ENCODE assay signal across 10 cellular contexts in the genomic region with DNA sequence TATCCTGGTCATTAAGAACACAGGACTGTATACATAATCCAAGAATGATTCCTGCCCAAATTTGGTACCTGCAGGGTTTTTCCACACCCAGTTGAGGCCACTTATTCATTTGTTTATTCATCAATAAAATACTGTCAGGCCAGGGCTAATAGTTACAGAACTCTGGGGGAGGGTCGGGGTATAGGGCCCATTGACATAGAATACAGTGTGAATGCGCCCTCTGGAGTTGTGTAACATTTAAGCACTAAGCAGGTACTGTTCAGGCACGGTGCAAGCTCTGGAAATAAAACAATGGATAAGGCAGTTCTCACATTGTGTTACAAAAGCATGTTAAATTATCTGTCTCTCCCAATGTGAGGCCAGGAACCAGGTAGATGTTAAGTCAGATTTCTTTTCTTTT. TPM values are rescaled to one million over a fixed set of nuclear protein-coding genes. Genes with fewer than 3 reads are reported as not detected.
DNase-seq lines count a peak whose midpoint lies in the region; ATAC-seq, FAIRE-seq and TF ChIP-seq lines count a peak whose summit lies in the region.
"Had no signal": no experiment of that assay in that cellular context is flagged by ENCODE, and none has a peak within 500 bp of the region (broad histone marks: within the 10 kb centered on the region; RNA-seq: fewer than 3 reads in every experiment).

No MANE protein-coding gene starts in this region.

- H3K27me3 ChIP-seq in GM12878 (replicated peaks in 1 of 2; ENCODE audit: control insufficient read depth in 2 of 2, insufficient read depth in 2 of 2, low read length in 1 of 2): no peaks in the 10 kb centered on the region

- no peak overlapping the region for H3K4me3 ChIP-seq in GM12865 (ENCODE audit: low read depth, low read length)
- no peak overlapping the region for H3K4me3 ChIP-seq in GM12878

- H2AFZ ChIP-seq in GM12878 (ENCODE audit: control insufficient read depth, low read depth, low read length): no peak overlapping the region

- POLR2A ChIA-PET in GM12878 (lab: Charles Lee): no interaction called here

- TF ChIP-seq CTCF in GM12865 (IDR thresholded peaks at IDR 0.05; ENCODE audit: insufficient read depth, low read depth, low read length, missing control alignments) (peak; percentile 7), GM12878 (IDR thresholded peaks at IDR 0.05 in 2 of 3, conservative IDR thresholded peaks at IDR 0.05 in 1 of 3; ENCODE audit: control insufficient read depth in 2 of 3, extremely low read depth in 1 of 3, insufficient read depth in 1 of 3, low read depth in 3 of 3, low read length in 3 of 3) (peak in 2 of 3 experiments; percentile 29 to 34; a peak in 2 of 6 replicates)

- WGBS in GM12878 (ENCODE audit: insufficient coverage, insufficient replicate concordance, low lambda C conversion rate, missing lambda C conversion rate): 28% methylated on average over 3 of the region's 3 CpGs

- intact Hi-C loops in GM12878 (cut with micrococcal nuclease; ENCODE audit: unreplicated experiment): no loop called here

- in situ Hi-C loops in ACHN (cut with HindIII; ENCODE audit: low pct_ligation_motif_present, low pct_unique_long_range_greater_than_20kb, low sequenced_read_pairs): no loop called here
- in situ Hi-C loops in GM12878 (cut with MboI): no loop called here

- no peak for FAIRE-seq in GM12878 (lab: Jason Lieb, UNC)
- FAIRE-seq: keratinocyte had no signal

- H4K20me1 ChIP-seq in GM12878 (ENCODE audit: control insufficient read depth, insufficient read depth): no peaks in the 10 kb centered on the region

- H3K4me1 ChIP-seq in GM12878 (ENCODE audit: control insufficient read depth, insufficient read depth, low read length): no peaks in the 10 kb centered on the region

- DNase-seq in ACHN (peak; percentile 13), GM12865 (ENCODE audit: low read depth) (peak; percentile 24), NCI-H146 (lab: John Stamatoyannopoulos, UW) (peak; percentile 82), GM12878 (ENCODE audit: low read depth, low spot score) (no peak), mucosa of gallbladder (ENCODE audit: low spot score) (no peak)
- no peak for DNase-seq in stimulated activated naive CD4-positive, alpha-beta T cell treated with Interleukin-2 at 50 U/mL for 16 hours (lab: John Stamatoyannopoulos, UW)
- DNase-seq in effector CD4-positive, alpha-beta T cell: no peak
- DNase-seq: activated T-cell treated with anti-CD3 and anti-CD28 coated beads, Interleukin-2, amount 50 U/mL, for 72 hours had no signal

- H3K27ac ChIP-seq in GM12878 (ENCODE audit: control insufficient read depth, insufficient read depth): no peak overlapping the region

- peak; percentile 88 for ATAC-seq in GM12878
- no peak for ATAC-seq in GM19397 (IDR thresholded peaks at IDR 0.05; ENCODE audit: unreplicated experiment)

- no peaks in the 10 kb centered on the region for H3K79me2 ChIP-seq in GM12878 (ENCODE audit: control insufficient read depth, insufficient read depth, low read length)

- no peak overlapping the region for H3K4me2 ChIP-seq in GM12878 (ENCODE audit: control insufficient read depth, insufficient read depth)

- BruUV-seq in GM12878 (replicated peaks; lab: Mats Ljungman, UMichigan): no TSS peak

- CTCF ChIA-PET in GM12878 (lab: Yijun Ruan, JAX): interaction anchor here (0.6 to 1.9 kb wide), 4 partner anchors 11 to 179 kb away, joined by 3 to 9 read pairs (median 4); no protein-coding TSS in a partner anchor

- SMC1A ChIA-PET in GM12878 (lab: Charles Lee; ENCODE audit: uncharacterized antibody, unreplicated experiment): interaction anchor here (1.2 kb wide), 1 partner anchor 179 kb away, joined by 5 read pairs; no protein-coding TSS in a partner anchor

- no peak for TF ChIP-seq POLR2A in GM12878 (IDR thresholded peaks at IDR 0.05; ENCODE audit: low read depth, low read length)

- no peak for TF ChIP-seq EP300 in GM12878 (IDR thresholded peaks at IDR 0.05; ENCODE audit: borderline replicate concordance in 1 of 2, control insufficient read depth in 1 of 2, low read depth in 2 of 2, low read length in 2 of 2)

- no peaks in the 10 kb centered on the region for H3K9me3 ChIP-seq in GM12878 (replicated peaks; ENCODE audit: control insufficient read depth, insufficient read depth, low read length)

- RAD21 ChIA-PET in GM12878 (lab: Charles Lee; ENCODE audit: unreplicated experiment): no interaction called here

- TF ChIP-seq RAD21 in GM12878 (IDR thresholded peaks at IDR 0.05; ENCODE audit: insufficient read depth, low read depth, low read length): peak; percentile 64

- H3K9ac ChIP-seq in GM12878 (ENCODE audit: control insufficient read depth, insufficient read depth, low read length): no peak overlapping the region

- H3K36me3 ChIP-seq in GM12878 (ENCODE audit: control insufficient read depth in 2 of 2, insufficient read depth in 2 of 2, low read length in 1 of 2): no peaks in the 10 kb centered on the region

TF ChIP-seq in GM12878, 131 proteins besides CTCF, POLR2A, EP300 and RAD21:
- TF ChIP-seq CREB1 (IDR thresholded peaks at IDR 0.05; ENCODE audit: low read depth): no peak
- peak; percentile 29; the same call in 1 of the 2 replicates for TF ChIP-seq SMC3 (IDR thresholded peaks at IDR 0.05; ENCODE audit: borderline replicate concordance, low read length)
- TF ChIP-seq, protein P1, sequence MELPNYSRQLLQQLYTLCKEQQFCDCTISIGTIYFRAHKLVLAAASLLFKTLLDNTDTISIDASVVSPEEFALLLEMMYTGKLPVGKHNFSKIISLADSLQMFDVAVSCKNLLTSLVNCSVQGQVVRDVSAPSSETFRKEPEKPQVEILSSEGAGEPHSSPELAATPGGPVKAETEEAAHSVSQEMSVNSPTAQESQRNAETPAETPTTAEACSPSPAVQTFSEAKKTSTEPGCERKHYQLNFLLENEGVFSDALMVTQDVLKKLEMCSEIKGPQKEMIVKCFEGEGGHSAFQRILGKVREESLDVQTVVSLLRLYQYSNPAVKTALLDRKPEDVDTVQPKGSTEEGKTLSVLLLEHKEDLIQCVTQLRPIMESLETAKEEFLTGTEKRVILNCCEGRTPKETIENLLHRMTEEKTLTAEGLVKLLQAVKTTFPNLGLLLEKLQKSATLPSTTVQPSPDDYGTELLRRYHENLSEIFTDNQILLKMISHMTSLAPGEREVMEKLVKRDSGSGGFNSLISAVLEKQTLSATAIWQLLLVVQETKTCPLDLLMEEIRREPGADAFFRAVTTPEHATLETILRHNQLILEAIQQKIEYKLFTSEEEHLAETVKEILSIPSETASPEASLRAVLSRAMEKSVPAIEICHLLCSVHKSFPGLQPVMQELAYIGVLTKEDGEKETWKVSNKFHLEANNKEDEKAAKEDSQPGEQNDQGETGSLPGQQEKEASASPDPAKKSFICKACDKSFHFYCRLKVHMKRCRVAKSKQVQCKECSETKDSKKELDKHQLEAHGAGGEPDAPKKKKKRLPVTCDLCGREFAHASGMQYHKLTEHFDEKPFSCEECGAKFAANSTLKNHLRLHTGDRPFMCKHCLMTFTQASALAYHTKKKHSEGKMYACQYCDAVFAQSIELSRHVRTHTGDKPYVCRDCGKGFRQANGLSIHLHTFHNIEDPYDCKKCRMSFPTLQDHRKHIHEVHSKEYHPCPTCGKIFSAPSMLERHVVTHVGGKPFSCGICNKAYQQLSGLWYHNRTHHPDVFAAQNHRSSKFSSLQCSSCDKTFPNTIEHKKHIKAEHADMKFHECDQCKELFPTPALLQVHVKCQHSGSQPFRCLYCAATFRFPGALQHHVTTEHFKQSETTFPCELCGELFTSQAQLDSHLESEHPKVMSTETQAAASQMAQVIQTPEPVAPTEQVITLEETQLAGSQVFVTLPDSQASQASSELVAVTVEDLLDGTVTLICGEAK (IDR thresholded peaks at IDR 0.05; ENCODE audit: borderline replicate concordance): no peak

RNA-seq across cellular contexts. Expression of gene LRBA, which starts 30.8 kb away (rescaled TPM):
- 574 and 578 TPM in 2 replicates for total RNA-seq in GM12878 (2013; cell fraction: nucleolus; rRNA removed)
- 75.5 and 89.8 TPM in 2 replicates for total RNA-seq in GM12878 (2014; rRNA removed)
- total RNA-seq in GM12878 (2014; rRNA removed; fragmentation: Illumina TruSeq; extraction: Trizol): 93.4 and 101 TPM in 2 replicates
- total RNA-seq in GM12878 (2021): 70.6 and 72.7 TPM in 2 replicates
- polyA plus RNA-seq in GM12878 (2011; ENCODE audit: low read depth): 40.5 TPM
- polyA plus RNA-seq in GM12878 (2011; rRNA removed): 74.6 and 82.6 TPM in 2 replicates
- polyA plus RNA-seq in GM12878 (2011; cell fraction: cytosol; rRNA removed): 71.9 and 79.6 TPM in 2 replicates
- 58.5 and 60.2 TPM in 2 replicates for polyA plus RNA-seq in GM12878 (2011; cell fraction: nucleus; rRNA removed)
- 39.6 and 45.7 TPM in 2 replicates for polyA plus RNA-seq in GM12878 (2012)
- polyA plus RNA-seq in GM12878 (2014; fragmentation: Illumina TruSeq; extraction: Trizol): 74.4 and 98.9 TPM in 2 replicates
- polyA plus RNA-seq in GM12878 (2014; fragmentation: Nextera tagmentation; extraction: Ambion mirVana): 10 to 100 TPM; 20.3 to 22.0 TPM
- polyA plus RNA-seq in GM12878 (2014; rRNA removed): 37.1 and 39.4 TPM in 2 replicates
- polyA plus RNA-seq in GM12878 (2016; fragmentation: Nextera tagmentation; extraction: Ambion mirVana): 10 to 100 TPM; 24.8 to 29.4 TPM
- polyA minus RNA-seq in GM12878 (2011; rRNA and poly(A)+ RNA removed): 433 TPM in 2 replicates
- polyA minus RNA-seq in GM12878 (2011; cell fraction: cytosol; rRNA and poly(A)+ RNA removed): 91.3 and 96.2 TPM in 2 replicates
- polyA minus RNA-seq in GM12878 (2011; cell fraction: nucleus; rRNA and poly(A)+ RNA removed): 384 and 542 TPM in 2 replicates
- 64.4 TPM for total RNA-seq in mucosa of gallbladder

RNA-seq across cellular contexts. Expression of gene RPS3A, which starts 53.5 kb away (rescaled TPM):
- total RNA-seq in GM12878 (2013; cell fraction: nucleolus; rRNA removed): 524 and 558 TPM in 2 replicates
- total RNA-seq in GM12878 (2014; rRNA removed) (2,490 and 2,970 TPM in 2 replicates), GM12878 (2014; rRNA removed; fragmentation: Illumina TruSeq; extraction: Trizol) (4,035 and 4,105 TPM in 2 replicates), GM12878 (2021) (2,962 and 3,106 TPM in 2 replicates), mucosa of gallbladder (1,287 TPM)
- 3,094 TPM for polyA plus RNA-seq in GM12878 (2011; ENCODE audit: low read depth)
- polyA plus RNA-seq in GM12878 (2011; rRNA removed) (5,827 and 8,647 TPM in 2 replicates), GM12878 (2014; fragmentation: Illumina TruSeq; extraction: Trizol) (3,671 and 4,649 TPM in 2 replicates), GM12878 (2014; fragmentation: Nextera tagmentation; extraction: Ambion mirVana) (1,000 to 10,000 TPM; 5,081 to 5,756 TPM), GM12878 (2014; rRNA removed) (2,593 and 3,382 TPM in 2 replicates), GM12878 (2016; fragmentation: Nextera tagmentation; extraction: Ambion mirVana) (1,000 to 10,000 TPM; 1,754 to 1,978 TPM)
- polyA plus RNA-seq in GM12878 (2011; cell fraction: cytosol; rRNA removed): 2,333 and 2,782 TPM in 2 replicates
- polyA plus RNA-seq in GM12878 (2011; cell fraction: nucleus; rRNA removed): 1,077 and 1,354 TPM in 2 replicates
- polyA plus RNA-seq in GM12878 (2012): 3,101 and 5,084 TPM in 2 replicates
- polyA minus RNA-seq in GM12878 (2011; rRNA and poly(A)+ RNA removed): 811 and 1,197 TPM in 2 replicates
- 428 and 462 TPM in 2 replicates for polyA minus RNA-seq in GM12878 (2011; cell fraction: cytosol; rRNA and poly(A)+ RNA removed)
- 147 and 155 TPM in 2 replicates for polyA minus RNA-seq in GM12878 (2011; cell fraction: nucleus; rRNA and poly(A)+ RNA removed)

Comparison
In these comparisons a context has a peak if more than half of its experiments do, and no peak if none do; other contexts are left out.
1. DNase-seq: peak in ACHN (single experiment), GM12865 (single experiment) and NCI-H146 (single experiment); none in GM12878 (single experiment), stimulated activated naive CD4-positive, alpha-beta T cell treated with Interleukin-2 at 50 U/mL for 16 hours (single experiment), effector CD4-positive, alpha-beta T cell (single experiment) and mucosa of gallbladder (single experiment).